In genomic region chr7:104943502-104944343, GRCh38 we compare ENCODE assay signal across 1 cellular context.
TF ChIP-seq lines count a peak whose summit lies in the region.

No MANE protein-coding gene starts in this region.

TF ChIP-seq in HepG2, 621 proteins besides CTCF, POLR2A, EP300 and RAD21 (continued from another document and continues in another):
- TF ChIP-seq, protein P1, sequence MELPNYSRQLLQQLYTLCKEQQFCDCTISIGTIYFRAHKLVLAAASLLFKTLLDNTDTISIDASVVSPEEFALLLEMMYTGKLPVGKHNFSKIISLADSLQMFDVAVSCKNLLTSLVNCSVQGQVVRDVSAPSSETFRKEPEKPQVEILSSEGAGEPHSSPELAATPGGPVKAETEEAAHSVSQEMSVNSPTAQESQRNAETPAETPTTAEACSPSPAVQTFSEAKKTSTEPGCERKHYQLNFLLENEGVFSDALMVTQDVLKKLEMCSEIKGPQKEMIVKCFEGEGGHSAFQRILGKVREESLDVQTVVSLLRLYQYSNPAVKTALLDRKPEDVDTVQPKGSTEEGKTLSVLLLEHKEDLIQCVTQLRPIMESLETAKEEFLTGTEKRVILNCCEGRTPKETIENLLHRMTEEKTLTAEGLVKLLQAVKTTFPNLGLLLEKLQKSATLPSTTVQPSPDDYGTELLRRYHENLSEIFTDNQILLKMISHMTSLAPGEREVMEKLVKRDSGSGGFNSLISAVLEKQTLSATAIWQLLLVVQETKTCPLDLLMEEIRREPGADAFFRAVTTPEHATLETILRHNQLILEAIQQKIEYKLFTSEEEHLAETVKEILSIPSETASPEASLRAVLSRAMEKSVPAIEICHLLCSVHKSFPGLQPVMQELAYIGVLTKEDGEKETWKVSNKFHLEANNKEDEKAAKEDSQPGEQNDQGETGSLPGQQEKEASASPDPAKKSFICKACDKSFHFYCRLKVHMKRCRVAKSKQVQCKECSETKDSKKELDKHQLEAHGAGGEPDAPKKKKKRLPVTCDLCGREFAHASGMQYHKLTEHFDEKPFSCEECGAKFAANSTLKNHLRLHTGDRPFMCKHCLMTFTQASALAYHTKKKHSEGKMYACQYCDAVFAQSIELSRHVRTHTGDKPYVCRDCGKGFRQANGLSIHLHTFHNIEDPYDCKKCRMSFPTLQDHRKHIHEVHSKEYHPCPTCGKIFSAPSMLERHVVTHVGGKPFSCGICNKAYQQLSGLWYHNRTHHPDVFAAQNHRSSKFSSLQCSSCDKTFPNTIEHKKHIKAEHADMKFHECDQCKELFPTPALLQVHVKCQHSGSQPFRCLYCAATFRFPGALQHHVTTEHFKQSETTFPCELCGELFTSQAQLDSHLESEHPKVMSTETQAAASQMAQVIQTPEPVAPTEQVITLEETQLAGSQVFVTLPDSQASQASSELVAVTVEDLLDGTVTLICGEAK (IDR thresholded peaks at IDR 0.05): no peak
- TF ChIP-seq, protein P1 (CRISPR knock-in tag; IDR thresholded peaks at IDR 0.05): no peak
- TF ChIP-seq DNMT1 (CRISPR knock-in tag; IDR thresholded peaks at IDR 0.05) (no peak), GTF2F1 (IDR thresholded peaks at IDR 0.05; ENCODE audit: low read length) (no peak), ZBTB38 (CRISPR knock-in tag; IDR thresholded peaks at IDR 0.05) (no peak), ZNF557 (CRISPR knock-in tag; IDR thresholded peaks at IDR 0.05) (no peak), ZNF230 (CRISPR knock-in tag; IDR thresholded peaks at IDR 0.05) (no peak), ZNF766 (CRISPR knock-in tag; IDR thresholded peaks at IDR 0.05; ENCODE audit: borderline replicate concordance) (no peak), PBX3 (CRISPR knock-in tag; IDR thresholded peaks at IDR 0.05; ENCODE audit: borderline replicate concordance) (no peak), ZNF12 (CRISPR knock-in tag; IDR thresholded peaks at IDR 0.05) (no peak), ZSCAN21 (CRISPR knock-in tag; IDR thresholded peaks at IDR 0.05; ENCODE audit: borderline replicate concordance) (no peak), CREM (IDR thresholded peaks at IDR 0.05) (peak; percentile 48), CREM (CRISPR knock-in tag; IDR thresholded peaks at IDR 0.05) (no peak), RXRA (CRISPR knock-in tag; IDR thresholded peaks at IDR 0.05) (peak; percentile 66; the same call in 1 of the 2 replicates), PRDM10 (CRISPR knock-in tag; IDR thresholded peaks at IDR 0.05; ENCODE audit: low read depth) (no peak), SAP130 (CRISPR knock-in tag; IDR thresholded peaks at IDR 0.05; ENCODE audit: low read depth) (peak; percentile 45; the same call in 1 of the 2 replicates), IKZF4 (CRISPR knock-in tag; IDR thresholded peaks at IDR 0.05; ENCODE audit: borderline replicate concordance, low read depth, not compliant biosample characterization) (no peak), ZNF451 (CRISPR knock-in tag; IDR thresholded peaks at IDR 0.05) (no peak), ZNF256 (CRISPR knock-in tag; conservative IDR thresholded peaks at IDR 0.05) (no peak; the same call in 1 of the 2 replicates), TBX3 (IDR thresholded peaks at IDR 0.05; ENCODE audit: borderline replicate concordance) (peak; percentile 29; the same call in 1 of the 2 replicates), ZFP1 (CRISPR knock-in tag; IDR thresholded peaks at IDR 0.05) (no peak), TARDBP (CRISPR knock-in tag; IDR thresholded peaks at IDR 0.05) (peak; percentile 21; the same call in 1 of the 2 replicates), ATF1 (CRISPR knock-in tag; IDR thresholded peaks at IDR 0.05) (no peak), KDM2A (CRISPR knock-in tag; IDR thresholded peaks at IDR 0.05; ENCODE audit: borderline replicate concordance, low read depth) (peak; percentile 21; the same call in 1 of the 2 replicates), NFAT5 (CRISPR knock-in tag; IDR thresholded peaks at IDR 0.05) (no peak), FOXA1 (IDR thresholded peaks at IDR 0.05) (no peak), FOXA1 (CRISPR knock-in tag; IDR thresholded peaks at IDR 0.05) (no peak), ZNF788 (CRISPR knock-in tag; IDR thresholded peaks at IDR 0.05; ENCODE audit: borderline replicate concordance) (no peak), HNF4A (CRISPR knock-in tag; IDR thresholded peaks at IDR 0.05) (peak; percentile 42), ZNF547 (CRISPR knock-in tag; IDR thresholded peaks at IDR 0.05) (no peak), SRSF1 (optimal IDR thresholded peaks at IDR 0.05; ENCODE audit: low read depth, low read length) (no peak), ELF1 (CRISPR knock-in tag; IDR thresholded peaks at IDR 0.05) (no peak)
- TF ChIP-seq, protein P2, sequence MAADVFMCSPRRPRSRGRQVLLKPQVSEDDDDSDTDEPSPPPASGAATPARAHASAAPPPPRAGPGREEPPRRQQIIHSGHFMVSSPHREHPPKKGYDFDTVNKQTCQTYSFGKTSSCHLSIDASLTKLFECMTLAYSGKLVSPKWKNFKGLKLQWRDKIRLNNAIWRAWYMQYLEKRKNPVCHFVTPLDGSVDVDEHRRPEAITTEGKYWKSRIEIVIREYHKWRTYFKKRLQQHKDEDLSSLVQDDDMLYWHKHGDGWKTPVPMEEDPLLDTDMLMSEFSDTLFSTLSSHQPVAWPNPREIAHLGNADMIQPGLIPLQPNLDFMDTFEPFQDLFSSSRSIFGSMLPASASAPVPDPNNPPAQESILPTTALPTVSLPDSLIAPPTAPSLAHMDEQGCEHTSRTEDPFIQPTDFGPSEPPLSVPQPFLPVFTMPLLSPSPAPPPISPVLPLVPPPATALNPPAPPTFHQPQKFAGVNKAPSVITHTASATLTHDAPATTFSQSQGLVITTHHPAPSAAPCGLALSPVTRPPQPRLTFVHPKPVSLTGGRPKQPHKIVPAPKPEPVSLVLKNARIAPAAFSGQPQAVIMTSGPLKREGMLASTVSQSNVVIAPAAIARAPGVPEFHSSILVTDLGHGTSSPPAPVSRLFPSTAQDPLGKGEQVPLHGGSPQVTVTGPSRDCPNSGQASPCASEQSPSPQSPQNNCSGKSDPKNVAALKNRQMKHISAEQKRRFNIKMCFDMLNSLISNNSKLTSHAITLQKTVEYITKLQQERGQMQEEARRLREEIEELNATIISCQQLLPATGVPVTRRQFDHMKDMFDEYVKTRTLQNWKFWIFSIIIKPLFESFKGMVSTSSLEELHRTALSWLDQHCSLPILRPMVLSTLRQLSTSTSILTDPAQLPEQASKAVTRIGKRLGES (CRISPR knock-in tag; IDR thresholded peaks at IDR 0.05; ENCODE audit: borderline replicate concordance): no peak
- TF ChIP-seq, protein P3, sequence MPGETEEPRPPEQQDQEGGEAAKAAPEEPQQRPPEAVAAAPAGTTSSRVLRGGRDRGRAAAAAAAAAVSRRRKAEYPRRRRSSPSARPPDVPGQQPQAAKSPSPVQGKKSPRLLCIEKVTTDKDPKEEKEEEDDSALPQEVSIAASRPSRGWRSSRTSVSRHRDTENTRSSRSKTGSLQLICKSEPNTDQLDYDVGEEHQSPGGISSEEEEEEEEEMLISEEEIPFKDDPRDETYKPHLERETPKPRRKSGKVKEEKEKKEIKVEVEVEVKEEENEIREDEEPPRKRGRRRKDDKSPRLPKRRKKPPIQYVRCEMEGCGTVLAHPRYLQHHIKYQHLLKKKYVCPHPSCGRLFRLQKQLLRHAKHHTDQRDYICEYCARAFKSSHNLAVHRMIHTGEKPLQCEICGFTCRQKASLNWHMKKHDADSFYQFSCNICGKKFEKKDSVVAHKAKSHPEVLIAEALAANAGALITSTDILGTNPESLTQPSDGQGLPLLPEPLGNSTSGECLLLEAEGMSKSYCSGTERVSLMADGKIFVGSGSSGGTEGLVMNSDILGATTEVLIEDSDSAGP (CRISPR knock-in tag; IDR thresholded peaks at IDR 0.05; ENCODE audit: borderline replicate concordance): no peak
